In genomic region chr3:129441782-129442181, GRCh38 we compare ENCODE assay signal across 8 cellular contexts.
DNase-seq lines count a peak whose midpoint lies in the region; ATAC-seq and TF ChIP-seq lines count a peak whose summit lies in the region.

No MANE protein-coding gene starts in this region.

- no peak overlapping the region for H3K4me3 ChIP-seq in retinal pigment epithelial cell (ENCODE audit: low read length)

- ATAC-seq in SK-N-SH treated with all-trans-retinoic acid at 6 μM for 48 hours = peak; percentile 8; the same call in 1 of the 3 replicates
- ATAC-seq in HG03342 (IDR thresholded peaks at IDR 0.05; ENCODE audit: unreplicated experiment) = no peak
- ATAC-seq in HG02981 (IDR thresholded peaks at IDR 0.05; ENCODE audit: unreplicated experiment) = no peak
- no peak for ATAC-seq in GM21576 (IDR thresholded peaks at IDR 0.05; ENCODE audit: unreplicated experiment)

- TF ChIP-seq CTCF in retinal pigment epithelial cell (conservative IDR thresholded peaks at IDR 0.05; ENCODE audit: low read depth, low read length) = peak; percentile 5

- DNase-seq in NCI-H2227 (lab: John Stamatoyannopoulos, UW; ENCODE audit: unreplicated experiment) (peak; percentile 23), NCI-H2227 treated with DMSO at 0.1 percent for 48 hours (lab: John Stamatoyannopoulos, UW) (no peak), fibroblast of gingiva (ENCODE audit: low read depth) (peak; percentile 94), retinal pigment epithelial cell (ENCODE audit: low read depth) (no peak)

TF ChIP-seq in SK-N-SH treated with all-trans-retinoic acid at 6 μM for 48 hours, 23 proteins besides CTCF, POLR2A, EP300 and RAD21:
- TF ChIP-seq ZFP30 (CRISPR knock-in tag; IDR thresholded peaks at IDR 0.05) (no peak), ZFP3 (CRISPR knock-in tag; IDR thresholded peaks at IDR 0.05) (no peak), TOX (CRISPR knock-in tag; IDR thresholded peaks at IDR 0.05; ENCODE audit: borderline replicate concordance) (no peak), RARB (CRISPR knock-in tag; IDR thresholded peaks at IDR 0.05) (no peak), BACH2 (CRISPR knock-in tag; IDR thresholded peaks at IDR 0.05; ENCODE audit: borderline replicate concordance) (no peak), TCF4 (CRISPR knock-in tag; IDR thresholded peaks at IDR 0.05; ENCODE audit: borderline replicate concordance) (no peak), ARNTL (CRISPR knock-in tag; IDR thresholded peaks at IDR 0.05; ENCODE audit: borderline replicate concordance, low read depth) (no peak), ZNF8 (CRISPR knock-in tag; IDR thresholded peaks at IDR 0.05) (no peak), ZNF565 (CRISPR knock-in tag; conservative IDR thresholded peaks at IDR 0.05; ENCODE audit: low read depth) (no peak), PATZ1 (CRISPR knock-in tag; IDR thresholded peaks at IDR 0.05; ENCODE audit: borderline replicate concordance) (no peak), ZNF70 (CRISPR knock-in tag; IDR thresholded peaks at IDR 0.05) (no peak)
- TF ChIP-seq, protein P1, sequence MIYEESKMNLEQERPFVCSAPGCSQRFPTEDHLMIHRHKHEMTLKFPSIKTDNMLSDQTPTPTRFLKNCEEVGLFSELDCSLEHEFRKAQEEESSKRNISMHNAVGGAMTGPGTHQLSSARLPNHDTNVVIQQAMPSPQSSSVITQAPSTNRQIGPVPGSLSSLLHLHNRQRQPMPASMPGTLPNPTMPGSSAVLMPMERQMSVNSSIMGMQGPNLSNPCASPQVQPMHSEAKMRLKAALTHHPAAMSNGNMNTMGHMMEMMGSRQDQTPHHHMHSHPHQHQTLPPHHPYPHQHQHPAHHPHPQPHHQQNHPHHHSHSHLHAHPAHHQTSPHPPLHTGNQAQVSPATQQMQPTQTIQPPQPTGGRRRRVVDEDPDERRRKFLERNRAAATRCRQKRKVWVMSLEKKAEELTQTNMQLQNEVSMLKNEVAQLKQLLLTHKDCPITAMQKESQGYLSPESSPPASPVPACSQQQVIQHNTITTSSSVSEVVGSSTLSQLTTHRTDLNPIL (CRISPR knock-in tag; IDR thresholded peaks at IDR 0.05; ENCODE audit: low read depth) = no peak

Comparison
In these comparisons a context has a peak if more than half of its experiments do, and no peak if none do; other contexts are left out.
1. DNase-seq: peak in NCI-H2227 (single experiment) and fibroblast of gingiva (single experiment); none in NCI-H2227 treated with DMSO at 0.1 percent for 48 hours (single experiment) and retinal pigment epithelial cell (single experiment).